Comparison of ENCODE assay signal across 11 cellular contexts in genomic region chr16:56246051-56246817, GRCh38. TPM values are rescaled to one million over a fixed set of nuclear protein-coding genes. Genes with fewer than 3 reads are reported as not detected.
DNase-seq lines count a peak whose midpoint lies in the region; ATAC-seq and TF ChIP-seq lines count a peak whose summit lies in the region.
"Had no signal": no experiment of that assay in that cellular context is flagged by ENCODE, and none has a peak within 500 bp of the region (broad histone marks: within the 10 kb centered on the region; RNA-seq: fewer than 3 reads in every experiment).

No MANE protein-coding gene starts in this region.

- ATAC-seq in mucosa of descending colon = peak; percentile 38
- no peak for ATAC-seq in HG02884 (IDR thresholded peaks at IDR 0.05; ENCODE audit: unreplicated experiment)

- DNase-seq in Ammon's horn (ENCODE audit: low spot score) (peak; percentile 94), NCI-H2196 treated with DMSO at 0.1 percent for 48 hours (lab: John Stamatoyannopoulos, UW; ENCODE audit: unreplicated experiment) (peak; percentile 25), epithelial cell of proximal tubule (ENCODE audit: low read depth) (peak; percentile 37), mucosa of descending colon (no peak), SKM-1 treated with dmso at 0.1 percent for 144 hours (lab: John Stamatoyannopoulos, UW; ENCODE audit: unreplicated experiment) (no peak), activated T-cell treated with anti-CD3 and anti-CD28 coated beads for 4 hours (no peak), DMS79 treated with DMSO at 0.1 percent for 48 hours (lab: John Stamatoyannopoulos, UW) (no peak)
- DNase-seq: activated gamma-delta T cell, SHP77 had no signal

- no peaks in the 10 kb centered on the region for H3K9me3 ChIP-seq in mucosa of descending colon

- no peak for TF ChIP-seq CTCF in epithelial cell of proximal tubule (conservative IDR thresholded peaks at IDR 0.05; ENCODE audit: low read depth, low read length)
- no peak for TF ChIP-seq CTCF in mucosa of descending colon (IDR thresholded peaks at IDR 0.05)

- intact Hi-C loops in mucosa of descending colon (cut with DNase I, micrococcal nuclease) = no loop called here

- H3K4me1 ChIP-seq in mucosa of descending colon (ENCODE audit: low read depth) = no peaks in the 10 kb centered on the region
- H3K4me1 ChIP-seq: BLaER1 treated with 17β-estradiol and CSF1 and Interleukin-3, amounts not matched to agents 10 nM and 100 nM had no signal

- no peak overlapping the region for H3K4me3 ChIP-seq in epithelial cell of proximal tubule (ENCODE audit: low read depth, low read length)
- H3K4me3 ChIP-seq in mucosa of descending colon = no peak overlapping the region
- H3K4me3 ChIP-seq: BLaER1 treated with 17β-estradiol and CSF1 and Interleukin-3, amounts not matched to agents 10 nM and 100 nM had no signal

- H3K36me3 ChIP-seq in mucosa of descending colon (ENCODE audit: low read depth) = no peaks in the 10 kb centered on the region
- H3K36me3 ChIP-seq: BLaER1 treated with 17β-estradiol and CSF1 and Interleukin-3, amounts not matched to agents 10 nM and 100 nM had no signal

RNA-seq across cellular contexts. Expression of gene GNAO1, which starts 54.9 kb away (rescaled TPM):
- total RNA-seq in epithelial cell of proximal tubule = 1.1 TPM in 1 of 2 replicates, not detected in the other
- 100 to 1,000 TPM in 1 of 3 donors, 1 to 10 TPM in 2; 8.3 to 113 (median 9.8) TPM for total RNA-seq in mucosa of descending colon

Comparison
In these comparisons a context has a peak if more than half of its experiments do, and no peak if none do; other contexts are left out.
1. DNase-seq: peak in Ammon's horn (single experiment), NCI-H2196 treated with DMSO at 0.1 percent for 48 hours (single experiment) and epithelial cell of proximal tubule (single experiment); none in mucosa of descending colon (0 of 3), SKM-1 treated with dmso at 0.1 percent for 144 hours (single experiment), activated T-cell treated with anti-CD3 and anti-CD28 coated beads for 4 hours (single experiment) and DMS79 treated with DMSO at 0.1 percent for 48 hours (single experiment).